ENCODE assay signal across 9 cellular contexts in genomic region chr17:80416260-80416939, GRCh38. TPM values are rescaled to one million over a fixed set of nuclear protein-coding genes. Genes with fewer than 3 reads are reported as not detected.
DNase-seq lines count a peak whose midpoint lies in the region; ATAC-seq and TF ChIP-seq lines count a peak whose summit lies in the region.
"Had no signal": no experiment of that assay in that cellular context is flagged by ENCODE, and none has a peak within 500 bp of the region (broad histone marks: within the 10 kb centered on the region; RNA-seq: fewer than 3 reads in every experiment).

No MANE protein-coding gene starts in this region.

- peaks cover 20% of the 10 kb centered on the region for H3K27me3 ChIP-seq in DOHH2 (ENCODE audit: control insufficient read depth, low read length)
- no peaks in the 10 kb centered on the region for H3K27me3 ChIP-seq in Panc1 (ENCODE audit: control insufficient read depth, insufficient read depth, low read length)

- H3K79me2 ChIP-seq in DOHH2 (ENCODE audit: control insufficient read depth, low read length): peaks cover 3% of the 10 kb centered on the region; the same call in 1 of the 2 replicates

- H4K20me1 ChIP-seq in DOHH2 (ENCODE audit: control insufficient read depth, insufficient read depth, low read depth, low read length): no peaks in the 10 kb centered on the region

- DNase-seq in Panc1 (ENCODE audit: low read depth, low spot score) (no peak), epithelial cell of esophagus (ENCODE audit: low read depth) (no peak), progenitor cell of endocrine pancreas (ENCODE audit: low spot score, unreplicated experiment) (no peak), HuH-7 (ENCODE audit: low spot score) (no peak), NCI-H1694 treated with DMSO at 0.1 percent for 48 hours (lab: John Stamatoyannopoulos, UW) (no peak)

- H3K4me2 ChIP-seq in DOHH2 (ENCODE audit: low read length): peak overlapping the region; percentile 100

- H3K9me3 ChIP-seq in DOHH2 (ENCODE audit: control insufficient read depth, insufficient read depth, low read length) (no peaks in the 10 kb centered on the region), Panc1 (ENCODE audit: control insufficient read depth, insufficient read depth, low read depth, low read length) (no peaks in the 10 kb centered on the region)
- H3K9me3 ChIP-seq: neutrophil had no signal

- peak overlapping the region; percentile 91 for H3K4me3 Mint-ChIP-seq in progenitor cell of endocrine pancreas (ENCODE audit: low read depth)

- intact Hi-C loops in Panc1 (cut with micrococcal nuclease; ENCODE audit: unreplicated experiment): no loop called here

- H3K36me3 ChIP-seq in DOHH2 (ENCODE audit: control insufficient read depth, low read length) (no peaks in the 10 kb centered on the region), Panc1 (ENCODE audit: control insufficient read depth, insufficient read depth, low read length) (no peaks in the 10 kb centered on the region; the same call in 1 of the 2 replicates)

- H3K27ac Mint-ChIP-seq in progenitor cell of endocrine pancreas: peak overlapping the region; percentile 69

- BruUV-seq in Panc1 (replicated peaks; lab: Mats Ljungman, UMichigan): no TSS peak

- H3K9me2 ChIP-seq in DOHH2 (replicated peaks; ENCODE audit: control insufficient read depth, low read length): no peaks in the 10 kb centered on the region

- in situ Hi-C loops in Panc1 (cut with HindIII; ENCODE audit: low pct_unique_long_range_greater_than_20kb, low sequenced_read_pairs): no loop called here

- peaks cover 4% of the 10 kb centered on the region for H3K27me3 Mint-ChIP-seq in progenitor cell of endocrine pancreas

- no peak for TF ChIP-seq CTCF in DOHH2 (IDR thresholded peaks at IDR 0.05; ENCODE audit: low read depth, low read length, poor library complexity, severe bottlenecking)
- no peak for TF ChIP-seq CTCF in Panc1 (IDR thresholded peaks at IDR 0.05)
- no peak for TF ChIP-seq CTCF in epithelial cell of esophagus (IDR thresholded peaks at IDR 0.05; ENCODE audit: insufficient read depth, low read depth, low read length, missing control alignments)
- TF ChIP-seq CTCF in progenitor cell of endocrine pancreas (IDR thresholded peaks at IDR 0.05; ENCODE audit: unreplicated experiment): no peak

- H3K4me1 Mint-ChIP-seq in progenitor cell of endocrine pancreas (ENCODE audit: low read depth): peaks cover 18% of the 10 kb centered on the region

- H3K27ac ChIP-seq in DOHH2 (ENCODE audit: low read depth, low read length) (no peak overlapping the region), Panc1 (ENCODE audit: low read length) (no peak overlapping the region; the same call in 1 of the 2 replicates)

- POLR2A ChIA-PET in Panc1 (lab: Charles Lee): interaction anchor here (0.6 to 0.8 kb wide), 3 partner anchors 59 to 287 kb away, joined by 5 to 8 read pairs (median 7); no protein-coding TSS in a partner anchor

- H3K4me3 ChIP-seq in DOHH2 (ENCODE audit: low read length) (no peak overlapping the region; the same call in 1 of the 2 replicates), Panc1 (ENCODE audit: low read depth in 2 of 2, low read length in 2 of 2) (peak overlapping the region; percentile 93 to 97), epithelial cell of esophagus (ENCODE audit: low read length) (peak overlapping the region; percentile 93)

- ATAC-seq in Panc1 (no peak), HG03196 (IDR thresholded peaks at IDR 0.05; ENCODE audit: unreplicated experiment) (no peak), HG02973 (IDR thresholded peaks at IDR 0.05; ENCODE audit: unreplicated experiment) (no peak)

- peaks cover 4% of the 10 kb centered on the region for H3K36me3 Mint-ChIP-seq in progenitor cell of endocrine pancreas (ENCODE audit: insufficient read depth)

- H3F3A ChIP-seq in DOHH2 (ENCODE audit: control insufficient read depth, insufficient read depth): no peaks in the 10 kb centered on the region

- CTCF ChIA-PET in Panc1 (lab: Charles Lee): interaction anchor here (0.6 to 0.7 kb wide), 2 partner anchors 8 to 723 kb away, joined by 3 to 4 read pairs; no protein-coding TSS in a partner anchor

- H3K9me3 Mint-ChIP-seq in progenitor cell of endocrine pancreas (ENCODE audit: low read depth): no peaks in the 10 kb centered on the region

- peaks cover 16% of the 10 kb centered on the region for H3K4me1 ChIP-seq in DOHH2 (ENCODE audit: control insufficient read depth, low read length)
- H3K4me1 ChIP-seq in Panc1 (ENCODE audit: control insufficient read depth, insufficient read depth, low read length): peaks cover 11% of the 10 kb centered on the region

RNA-seq across cellular contexts. Expression of gene ENDOV, which starts 1.4 kb away (rescaled TPM):
- 37.1 TPM for total RNA-seq in Panc1 (2021; ENCODE audit: unreplicated experiment)
- 39.8 TPM for polyA plus RNA-seq in Panc1 (2012; ENCODE audit: insufficient read length)
- 36.1 and 41.8 TPM in 2 replicates for total RNA-seq in progenitor cell of endocrine pancreas
